In the genomic region with DNA sequence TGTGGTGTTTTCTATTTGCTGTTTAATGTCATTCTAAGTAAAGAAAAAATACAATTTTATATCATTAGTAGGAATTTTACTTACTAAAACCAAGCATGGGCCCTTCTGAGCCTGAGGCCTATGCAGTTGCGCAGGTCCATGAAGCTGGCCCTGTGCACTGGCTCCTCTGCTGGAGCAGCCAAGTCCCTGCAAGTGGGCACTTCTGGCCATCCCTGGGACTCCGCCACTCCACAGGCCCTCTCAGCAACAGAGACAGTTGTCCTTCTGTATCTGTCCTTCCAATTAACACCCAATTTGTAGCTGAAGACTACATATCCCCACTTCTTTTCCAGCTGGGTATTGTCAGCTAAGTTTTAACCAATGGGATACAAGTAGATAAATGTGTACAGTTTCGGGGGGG, we compare ENCODE assay signal across 16 cellular contexts. TPM values are rescaled to one million over a fixed set of nuclear protein-coding genes. Genes with fewer than 3 reads are reported as not detected.
A peak's percentile ranks its signal among the peaks of the same experiment; 100 is the strongest.
DNase-seq lines count a peak whose midpoint lies in the region; ATAC-seq and TF ChIP-seq lines count a peak whose summit lies in the region.
"Had no signal": no experiment of that assay in that cellular context is flagged by ENCODE, and none has a peak within 500 bp of the region (broad histone marks: within the 10 kb centered on the region; RNA-seq: fewer than 3 reads in every experiment).

No MANE protein-coding gene starts in this region.

- no peak overlapping the region for H4K5ac ChIP-seq in H9 (ENCODE audit: insufficient read length, low read depth, low read length)

- H2BK5ac ChIP-seq in H9 (ENCODE audit: insufficient read length, low read length): no peak overlapping the region

- no peak overlapping the region for H3K9ac ChIP-seq in H9 (ENCODE audit: extremely low read depth, insufficient read length, low read length)

- H3K56ac ChIP-seq in H9 (ENCODE audit: insufficient read length, low read depth, low read length): no peak overlapping the region

- no CpG with 5 or more reads among the region's 3 CpGs for WGBS in H9 (ENCODE audit: extremely low coverage, insufficient read length, low lambda C conversion rate)
- WGBS in hepatocyte (ENCODE audit: low lambda C conversion rate, missing lambda C conversion rate): 92% methylated on average over 3 of the region's 3 CpGs

- no peak overlapping the region for H2BK12ac ChIP-seq in H9 (ENCODE audit: insufficient read length, low read depth, low read length)

- in situ Hi-C loops in astrocyte of the cerebellum (cut with HindIII; ENCODE audit: low sequenced_read_pairs): loop anchor here (25.0 kb wide), 1 partner anchor 187 kb away; a partner anchor contains a TSS

- H3K27ac Mint-ChIP-seq in H9: no peak overlapping the region; a peak in 1 of 7 replicates
- H3K27ac Mint-ChIP-seq: activated B cell treated with CpG ODN at 0.5 μM for 24 hours; CD4-positive, alpha-beta T cell; natural killer cell treated with Interleukin-12 subunit alpha and Interleukin-12 subunit beta and Interleukin-15 and Interleukin-18, amount 100 ng/mL, for 72 hours had no signal

- H3K14ac ChIP-seq in H9 (ENCODE audit: insufficient read depth, low read length): no peak overlapping the region

- H3K27ac ChIP-seq in H9 (ENCODE audit: insufficient read length, low read depth, low read length): no peak overlapping the region
- no peak overlapping the region for H3K27ac ChIP-seq in hepatocyte
- H3K27ac ChIP-seq: adrenal gland, gastrocnemius medialis had no signal

- no peaks in the 10 kb centered on the region for H3K27me3 ChIP-seq in BE2C
- no peaks in the 10 kb centered on the region for H3K27me3 ChIP-seq in H9 (ENCODE audit: insufficient read depth, low read length)
- H3K27me3 ChIP-seq in hepatocyte: no peaks in the 10 kb centered on the region
- H3K27me3 ChIP-seq: adrenal gland, gastrocnemius medialis had no signal

- no peak overlapping the region for H2BK120ac ChIP-seq in H9 (ENCODE audit: low read depth, low read length, poor library complexity, severe bottlenecking)

- DNase-seq in BE2C: peak; percentile 39
- no peak for DNase-seq in H9
- DNase-seq in astrocyte of the cerebellum (ENCODE audit: low read depth): no peak
- no peak for DNase-seq in hepatocyte (ENCODE audit: low spot score)
- DNase-seq in activated naive CD4-positive, alpha-beta T cell treated with Interleukin-2 at 50 U/mL for 16 hours: no peak
- DNase-seq in HK-2 (ENCODE audit: unreplicated experiment): no peak
- no peak for DNase-seq in GM19238 (ENCODE audit: insufficient read length, low spot score)
- DNase-seq: activated B cell treated with CpG ODN at 0.5 μM for 24 hours; adrenal gland; CD4-positive, alpha-beta T cell; gastrocnemius medialis; NCI-H446 treated with DMSO at 0.1 percent for 48 hours; SHP77 had no signal

- H3K79me2 ChIP-seq in H9 (ENCODE audit: insufficient read depth, low read length) (no peaks in the 10 kb centered on the region), hepatocyte (no peaks in the 10 kb centered on the region)

- no peaks in the 10 kb centered on the region; the same call in 1 of the 2 replicates for H3K9me3 ChIP-seq in BE2C
- no peaks in the 10 kb centered on the region for H3K9me3 ChIP-seq in H9 (ENCODE audit: control insufficient read depth, low read depth, low read length)
- H3K9me3 ChIP-seq in hepatocyte (ENCODE audit: low read depth): peaks cover 3% of the 10 kb centered on the region
- H3K9me3 ChIP-seq: gastrocnemius medialis had no signal

- H3K23me2 ChIP-seq in H9 (ENCODE audit: insufficient read length, low read depth, low read length, poor library complexity, severe bottlenecking): no peaks in the 10 kb centered on the region

- no peaks in the 10 kb centered on the region for H3K27me3 Mint-ChIP-seq in H9 (ENCODE audit: low read depth)

- H2AFZ ChIP-seq in H9 (ENCODE audit: low read length) (no peak overlapping the region), hepatocyte (no peak overlapping the region)

- no peak overlapping the region for H3K23ac ChIP-seq in H9 (ENCODE audit: insufficient read length, low read depth, low read length)

- H3K9me3 Mint-ChIP-seq in H9: peaks cover 0 to 6% of the 10 kb centered on the region in 2 experiments; a peak in 2 of 5 replicates
- H3K9me3 Mint-ChIP-seq: activated B cell treated with CpG ODN at 0.5 μM for 24 hours; CD4-positive, alpha-beta T cell; natural killer cell treated with Interleukin-12 subunit alpha and Interleukin-12 subunit beta and Interleukin-15 and Interleukin-18, amount 100 ng/mL, for 72 hours had no signal

- H3K18ac ChIP-seq in H9 (ENCODE audit: insufficient read length, low read depth, low read length): no peak overlapping the region

- no peak for ATAC-seq in HG03175 (IDR thresholded peaks at IDR 0.05; ENCODE audit: unreplicated experiment)
- ATAC-seq: gastrocnemius medialis; left lobe of liver; natural killer cell treated with Interleukin-12 subunit alpha and Interleukin-12 subunit beta and Interleukin-15 and Interleukin-18, amount 100 ng/mL, for 72 hours had no signal

- H2BK20ac ChIP-seq in H9 (ENCODE audit: low read depth, low read length, poor library complexity, severe bottlenecking): no peak overlapping the region

- no peak overlapping the region for H3K4ac ChIP-seq in H9 (ENCODE audit: low read depth, low read length)

- H4K8ac ChIP-seq in H9 (replicated peaks; ENCODE audit: insufficient read length, low read depth, low read length): no peak overlapping the region

- TF ChIP-seq CTCF in BE2C (IDR thresholded peaks at IDR 0.05; ENCODE audit: low read depth, low read length) (no peak), H9 (conservative IDR thresholded peaks at IDR 0.05) (peak; percentile 38; the same call in 2 of the 3 replicates), astrocyte of the cerebellum (IDR thresholded peaks at IDR 0.05; ENCODE audit: low read depth, low read length, missing control alignments) (peak; percentile 14), hepatocyte (IDR thresholded peaks at IDR 0.05; ENCODE audit: poor library complexity) (peak; percentile 3)

- H3K4me2 ChIP-seq in H9 (ENCODE audit: insufficient read depth, insufficient read length, low read length) (no peak overlapping the region), hepatocyte (no peak overlapping the region)

- H3K36me3 ChIP-seq in BE2C (no peaks in the 10 kb centered on the region), hepatocyte (replicated peaks; ENCODE audit: insufficient read depth, low read depth) (no peaks in the 10 kb centered on the region)
- H3K36me3 ChIP-seq: adrenal gland, gastrocnemius medialis had no signal

- H3T11ph ChIP-seq in H9 (ENCODE audit: low read length): no peak overlapping the region

- no peaks in the 10 kb centered on the region for H4K20me1 ChIP-seq in H9 (ENCODE audit: control insufficient read depth, insufficient read depth, insufficient read length)
- H4K20me1 ChIP-seq in hepatocyte (ENCODE audit: insufficient read depth, poor library complexity, severe bottlenecking): no peaks in the 10 kb centered on the region

- no peak overlapping the region for H2BK15ac ChIP-seq in H9 (ENCODE audit: low read depth, low read length)

- no peak overlapping the region for H4K91ac ChIP-seq in H9 (ENCODE audit: insufficient read length, low read depth, low read length)

- H3K4me3 ChIP-seq in BE2C (ENCODE audit: low read depth, low read length) (no peak overlapping the region), astrocyte of the cerebellum (ENCODE audit: low read depth, low read length) (no peak overlapping the region), hepatocyte (no peak overlapping the region)
- H3K4me3 ChIP-seq: adrenal gland, gastrocnemius medialis had no signal

- H3K4me3 Mint-ChIP-seq in H9: no peak overlapping the region
- H3K4me3 Mint-ChIP-seq: activated B cell treated with CpG ODN at 0.5 μM for 24 hours; CD4-positive, alpha-beta T cell; natural killer cell treated with Interleukin-12 subunit alpha and Interleukin-12 subunit beta and Interleukin-15 and Interleukin-18, amount 100 ng/mL, for 72 hours had no signal

- H3K4me1 Mint-ChIP-seq in H9: peaks cover 4 to 6% of the 10 kb centered on the region in 2 experiments; a peak in 2 of 4 replicates
- H3K4me1 Mint-ChIP-seq: activated B cell treated with CpG ODN at 0.5 μM for 24 hours had no signal

- H3K79me1 ChIP-seq in H9 (ENCODE audit: insufficient read depth, low read depth, low read length, poor library complexity, severe bottlenecking): no peaks in the 10 kb centered on the region

- no peak overlapping the region for H2AK5ac ChIP-seq in H9 (ENCODE audit: insufficient read length, low read length)

- H3K36me3 Mint-ChIP-seq in H9 (ENCODE audit: insufficient read depth in 1 of 3, low read depth in 3 of 3): no peaks in the 10 kb centered on the region; a peak in 1 of 7 replicates

- no peaks in the 10 kb centered on the region for H3K9me2 ChIP-seq in hepatocyte (replicated peaks; ENCODE audit: insufficient read depth)

- H3K4me1 ChIP-seq in BE2C: no peaks in the 10 kb centered on the region
- no peaks in the 10 kb centered on the region for H3K4me1 ChIP-seq in H9 (ENCODE audit: insufficient read depth, low read length)
- no peaks in the 10 kb centered on the region for H3K4me1 ChIP-seq in hepatocyte (ENCODE audit: insufficient read depth)
- H3K4me1 ChIP-seq: adrenal gland, gastrocnemius medialis had no signal

RNA-seq across cellular contexts. Expression of a gene that starts 49.9 kb away (rescaled TPM):
- polyA plus RNA-seq in BE2C (2012; ENCODE audit: insufficient read depth, insufficient read length, low read depth): 31.7 TPM
- 57.7 and 60.6 TPM in 2 replicates for total RNA-seq in H9 (2021)
- total RNA-seq in hepatocyte: 99.5 and 102 TPM in 2 replicates
- 56.5 and 66.3 TPM in 2 replicates for polyA plus RNA-seq in hepatocyte
